8 cellular contexts compared by ENCODE assay signal in genomic region chr17:44775136-44775837, GRCh38. TPM values are rescaled to one million over a fixed set of nuclear protein-coding genes. Genes with fewer than 3 reads are reported as not detected.
DNase-seq lines count a peak whose midpoint lies in the region; TF ChIP-seq lines count a peak whose summit lies in the region.

No MANE protein-coding gene starts in this region.

- H3K4me2 ChIP-seq in DOHH2 (ENCODE audit: low read length) (peak overlapping the region; percentile 100), GM23248 (ENCODE audit: unreplicated experiment) (peak overlapping the region; percentile 85)

- H3K9ac ChIP-seq in GM23248 (no peak overlapping the region), subcutaneous abdominal adipose tissue (ENCODE audit: low read length in 5 of 5) (peak overlapping the region in 2 of 5 donors; percentile 25 to 43)

- H3K79me2 ChIP-seq in DOHH2 (ENCODE audit: control insufficient read depth, low read length) (no peaks in the 10 kb centered on the region), GM23248 (ENCODE audit: insufficient read depth) (no peaks in the 10 kb centered on the region)

- H3F3A ChIP-seq in DOHH2 (ENCODE audit: control insufficient read depth, insufficient read depth) (no peaks in the 10 kb centered on the region), GM23248 (ENCODE audit: insufficient read depth) (no peaks in the 10 kb centered on the region)

- no peak overlapping the region for H3K27ac ChIP-seq in DOHH2 (ENCODE audit: low read depth, low read length)
- no peak overlapping the region for H3K27ac ChIP-seq in GM23248
- no peak overlapping the region for H3K27ac ChIP-seq in subcutaneous abdominal adipose tissue (ENCODE audit: low read depth, low read length)

- in situ Hi-C loops in GM23248 (cut with MboI), result no loop called here

- peak overlapping the region; percentile 90 for H3K4me3 ChIP-seq in DOHH2 (ENCODE audit: low read length)
- peak overlapping the region; percentile 72 for H3K4me3 ChIP-seq in GM23248
- peak overlapping the region; percentile 79 for H3K4me3 ChIP-seq in fibroblast of villous mesenchyme (ENCODE audit: low read depth, low read length)
- peak overlapping the region; percentile 48 for H3K4me3 ChIP-seq in neuron (ENCODE audit: low read length)
- peak overlapping the region in 4 of 5 donors; percentile 59 to 79 (median 70) for H3K4me3 ChIP-seq in subcutaneous abdominal adipose tissue (ENCODE audit: low read depth in 1 of 5, low read length in 5 of 5)

- H3K4me1 ChIP-seq in DOHH2 (ENCODE audit: control insufficient read depth, low read length) (peaks cover 26% of the 10 kb centered on the region), GM23248 (ENCODE audit: insufficient read depth) (no peaks in the 10 kb centered on the region), neuron (ENCODE audit: insufficient read depth, low read length) (peaks cover 12% of the 10 kb centered on the region), subcutaneous abdominal adipose tissue (ENCODE audit: control insufficient read depth in 5 of 5, insufficient read depth in 5 of 5, low read length in 5 of 5) (peaks cover 0 to 31% (median 19%) of the 10 kb centered on the region in 5 donors)

- 1 to 2% methylated on average over 30 to 50 of the region's 50 CpGs for WGBS in GM23248 (ENCODE audit: low coverage in 1 of 2, low lambda C conversion rate in 2 of 2, missing lambda C conversion rate in 2 of 2), 2 experiments

- TF ChIP-seq CTCF in DOHH2 (IDR thresholded peaks at IDR 0.05; ENCODE audit: low read depth, low read length, poor library complexity, severe bottlenecking) (peak; percentile 48), LNCAP (IDR thresholded peaks at IDR 0.05) (peak; percentile 2; the same call in 1 of the 2 replicates), fibroblast of villous mesenchyme (IDR thresholded peaks at IDR 0.05; ENCODE audit: insufficient read depth, low read depth, low read length) (no peak)

- peak; percentile 99 for DNase-seq in GM23248
- DNase-seq in RPMI7951 (ENCODE audit: low read depth), result peak; percentile 95
- DNase-seq in activated effector memory CD4-positive, alpha-beta T cell treated with anti-CD3 and anti-CD28 coated beads, Interleukin-2, amount 50 U/mL, for 16 hours, result peak; percentile 99
- DNase-seq in fibroblast of villous mesenchyme (ENCODE audit: low read depth), result peak; percentile 97

- H3K36me3 ChIP-seq in DOHH2 (ENCODE audit: control insufficient read depth, low read length) (no peaks in the 10 kb centered on the region), GM23248 (ENCODE audit: low read depth) (no peaks in the 10 kb centered on the region), neuron (ENCODE audit: insufficient read depth, low read length) (no peaks in the 10 kb centered on the region), subcutaneous abdominal adipose tissue (ENCODE audit: control insufficient read depth in 5 of 5, insufficient read depth in 5 of 5, low read length in 5 of 5) (no peaks in the 10 kb centered on the region)

- H2AFZ ChIP-seq in GM23248, result peak overlapping the region; percentile 81
- H2AFZ ChIP-seq in neuron (ENCODE audit: low read depth, low read length), result peak overlapping the region; percentile 91

- no peaks in the 10 kb centered on the region for H3K9me2 ChIP-seq in DOHH2 (replicated peaks; ENCODE audit: control insufficient read depth, low read length)
- H3K9me2 ChIP-seq in GM23248 (ENCODE audit: insufficient read depth), result no peaks in the 10 kb centered on the region

- H3K27me3 ChIP-seq in DOHH2 (ENCODE audit: control insufficient read depth, low read length) (no peaks in the 10 kb centered on the region), GM23248 (replicated peaks; ENCODE audit: insufficient read depth) (no peaks in the 10 kb centered on the region), neuron (ENCODE audit: insufficient read depth, low read length) (no peaks in the 10 kb centered on the region), subcutaneous abdominal adipose tissue (ENCODE audit: control insufficient read depth in 5 of 5, insufficient read depth in 4 of 5, low read length in 5 of 5) (peaks cover 14 to 29% (median 20%) of the 10 kb centered on the region in 5 donors)

- H3K9me3 ChIP-seq in DOHH2 (ENCODE audit: control insufficient read depth, insufficient read depth, low read length), result no peaks in the 10 kb centered on the region
- H3K9me3 ChIP-seq in GM23248 (ENCODE audit: low read depth), result no peaks in the 10 kb centered on the region
- H3K9me3 ChIP-seq in neuron (ENCODE audit: low read length), result no peaks in the 10 kb centered on the region
- no peaks in the 10 kb centered on the region for H3K9me3 ChIP-seq in subcutaneous abdominal adipose tissue (ENCODE audit: control insufficient read depth in 5 of 5, low read length in 5 of 5)

- H4K20me1 ChIP-seq in DOHH2 (ENCODE audit: control insufficient read depth, insufficient read depth, low read depth, low read length) (0 out of 2 replicates have a peak, but pooled peaks cover 2% of the 10 kb centered on the region), GM23248 (ENCODE audit: insufficient read depth) (no peaks in the 10 kb centered on the region)

RNA-seq across cellular contexts. Expression of gene ADAM11, which starts 16.5 kb away (rescaled TPM):
- 0.22 and 0.63 TPM in 2 replicates for total RNA-seq in GM23248 (2014; rRNA removed; shearing (Covaris generic))
- 0.09 and 0.20 TPM in 2 replicates for polyA plus RNA-seq in GM23248 (2016; fragmentation: Nextera tagmentation; extraction: Ambion mirVana)
- 0.10 and 0.12 TPM in 2 replicates for total RNA-seq in RPMI7951 (2014; rRNA removed; shearing (Covaris generic))
- 0.32 and 0.43 TPM in 2 replicates for total RNA-seq in fibroblast of villous mesenchyme

RNA-seq across cellular contexts. Expression of gene GJC1, which starts 54.8 kb away (rescaled TPM):
- total RNA-seq in GM23248 (2014; rRNA removed; shearing (Covaris generic)), result 18.4 and 19.1 TPM in 2 replicates
- polyA plus RNA-seq in GM23248 (2016; fragmentation: Nextera tagmentation; extraction: Ambion mirVana), result 13.6 and 15.2 TPM in 2 replicates
- total RNA-seq in RPMI7951 (2014; rRNA removed; shearing (Covaris generic)), result 16.3 and 19.3 TPM in 2 replicates
- total RNA-seq in fibroblast of villous mesenchyme, result 30.2 and 40.6 TPM in 2 replicates
